In genomic region chr5:75828029-75828428, GRCh38 we compare ENCODE assay signal across 6 cellular contexts.
"Had no signal": no experiment of that assay in that cellular context is flagged by ENCODE, and none has a peak within 500 bp of the region (broad histone marks: within the 10 kb centered on the region; RNA-seq: fewer than 3 reads in every experiment).

No MANE protein-coding gene starts in this region.

- H3K4me3 ChIP-seq: GM23248 had no signal

- H3K4me1 Mint-ChIP-seq: H9 had no signal

- H3K27ac Mint-ChIP-seq: H9 had no signal

- DNase-seq: GM23248, GOT3, H9, HCEC 1CT, IMR-90 had no signal

- FAIRE-seq: HTR-8/SVneo had no signal

- H3K4me3 Mint-ChIP-seq: H9 had no signal

- H3K27ac ChIP-seq: GM23248 had no signal

- H3K9ac ChIP-seq: GM23248 had no signal

- H2AFZ ChIP-seq: GM23248 had no signal
